2 cellular contexts compared by ENCODE assay signal in genomic region chr2:28419705-28420270, GRCh38.
TF ChIP-seq lines count a peak whose summit lies in the region.

No MANE protein-coding gene starts in this region.

TF ChIP-seq in SK-N-SH treated with all-trans-retinoic acid at 6 μM for 48 hours, 23 proteins besides CTCF, POLR2A, EP300 and RAD21 (continued from another document):
- TF ChIP-seq TSHZ2 (CRISPR knock-in tag; IDR thresholded peaks at IDR 0.05), result no peak
- no peak for TF ChIP-seq ZFP30 (CRISPR knock-in tag; IDR thresholded peaks at IDR 0.05)
- no peak for TF ChIP-seq CSRNP3 (CRISPR knock-in tag; IDR thresholded peaks at IDR 0.05)
- no peak for TF ChIP-seq ZFP3 (CRISPR knock-in tag; IDR thresholded peaks at IDR 0.05)
- no peak for TF ChIP-seq PPARA (CRISPR knock-in tag; IDR thresholded peaks at IDR 0.05; ENCODE audit: borderline replicate concordance)
- TF ChIP-seq ESRRG (CRISPR knock-in tag; IDR thresholded peaks at IDR 0.05), result no peak
- no peak for TF ChIP-seq GLIS3 (CRISPR knock-in tag; IDR thresholded peaks at IDR 0.05)
TF ChIP-seq in SK-N-SH treated with all-trans-retinoic acid at 6 μM for 48 hours: peak in this region for 0.

TF ChIP-seq in SK-N-SH, 30 proteins besides CTCF, POLR2A, EP300 and RAD21 (continued from another document):
- TF ChIP-seq REST (IDR thresholded peaks at IDR 0.05; ENCODE audit: low read depth, low read length) (no peak), FOXJ3 (CRISPR knock-in tag; IDR thresholded peaks at IDR 0.05) (no peak), SMC3 (IDR thresholded peaks at IDR 0.05; ENCODE audit: low read depth, low read length) (no peak), TCF12 (IDR thresholded peaks at IDR 0.05) (no peak), ZBTB33 (IDR thresholded peaks at IDR 0.05; ENCODE audit: borderline replicate concordance, low read depth) (no peak), USF2 (IDR thresholded peaks at IDR 0.05; ENCODE audit: borderline replicate concordance, low read depth, low read length) (no peak), GATA2 (CRISPR knock-in tag; IDR thresholded peaks at IDR 0.05) (no peak), CHD2 (IDR thresholded peaks at IDR 0.05; ENCODE audit: low read length, partially characterized antibody) (no peak)
